21 cellular contexts compared by ENCODE assay signal in genomic region chr14:92787554-92787953, GRCh38.
"Had no signal": no experiment of that assay in that cellular context is flagged by ENCODE, and none has a peak within 500 bp of the region (broad histone marks: within the 10 kb centered on the region; RNA-seq: fewer than 3 reads in every experiment).

No MANE protein-coding gene starts in this region.

- H3K4me3 ChIP-seq: MG63 had no signal

- DNase-seq: IMR-90, Karpas-422, KG1, MG63, NCI-H1092, NCI-H1105 treated with DMSO at 0.1 percent for 48 hours, NCI-H1417 treated with DMSO at 0.1 percent for 48 hours, NCI-H146, NCI-H1694 treated with DMSO at 0.1 percent for 48 hours, NCI-H1930, NCI-H2081, NCI-H2107, NCI-H2227 treated with DMSO at 0.1 percent for 48 hours, NCI-H524, NCI-H526 treated with DMSO at 0.1 percent for 48 hours, NCI-H748 treated with DMSO at 0.1 percent for 48 hours, SHP77 had no signal

- H3K36me3 ChIP-seq: MG63 had no signal

- H3K27me3 ChIP-seq: MG63 had no signal

- ATAC-seq: HepG2, Panc1, SK-N-SH treated with all-trans-retinoic acid at 6 μM for 48 hours had no signal

- H3K27ac ChIP-seq: RWPE1 had no signal
